In the genomic region with DNA sequence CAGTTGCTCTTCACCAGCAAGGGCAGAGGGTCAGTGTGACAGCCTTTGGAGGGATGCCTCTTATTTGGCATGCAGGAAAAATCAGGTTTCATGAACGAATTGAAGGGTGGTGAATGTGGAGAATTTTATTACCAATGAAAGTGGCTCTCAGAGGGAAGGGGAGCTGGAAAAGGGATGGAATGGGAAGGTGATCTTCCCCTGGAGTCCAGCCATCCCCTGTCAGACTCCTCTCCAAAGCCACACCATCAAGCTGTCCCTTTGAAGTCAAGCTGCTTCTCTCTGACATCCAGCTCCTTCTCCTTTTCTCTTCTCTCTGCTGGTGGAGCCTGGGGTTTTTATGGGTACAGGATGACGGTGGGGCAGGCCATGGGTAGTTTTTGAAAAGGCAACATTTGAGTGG, we compare ENCODE assay signal across 22 cellular contexts. TPM values are rescaled to one million over a fixed set of nuclear protein-coding genes. Genes with fewer than 3 reads are reported as not detected.
DNase-seq lines count a peak whose midpoint lies in the region; ATAC-seq, FAIRE-seq and TF ChIP-seq lines count a peak whose summit lies in the region.
"Had no signal": no experiment of that assay in that cellular context is flagged by ENCODE, and none has a peak within 500 bp of the region (broad histone marks: within the 10 kb centered on the region; RNA-seq: fewer than 3 reads in every experiment).

No MANE protein-coding gene starts in this region.

- H3K4me3 ChIP-seq in K562 (no peak overlapping the region), small intestine (ENCODE audit: low read depth in 1 of 2, low read length in 2 of 2) (no peak overlapping the region)
- H3K4me3 ChIP-seq: BLaER1 treated with 17β-estradiol and CSF1 and Interleukin-3, amounts not matched to agents 10 nM and 100 nM had no signal

- in situ Hi-C loops in K562 (cut with MboI) = no loop called here

- no peaks in the 10 kb centered on the region for H3K79me2 ChIP-seq in K562 (ENCODE audit: control insufficient read depth, insufficient read depth, low read length)

- H3K27ac ChIP-seq in K562 (ENCODE audit: extremely low read depth, low read depth, low read length) (no peak overlapping the region), small intestine (ENCODE audit: low read depth in 1 of 2, low read length in 1 of 2) (no peak overlapping the region)
- H3K27ac ChIP-seq: 22Rv1; BLaER1 treated with 17β-estradiol and CSF1 and Interleukin-3, amounts not matched to agents 10 nM and 100 nM; C4-2B had no signal

- H2AFZ ChIP-seq in K562 (ENCODE audit: low read depth, low read length) = no peak overlapping the region; the same call in 1 of the 2 replicates

- no peaks in the 10 kb centered on the region for H3K4me1 Mint-ChIP-seq in activated naive CD4-positive, alpha-beta T cell treated with anti-CD3 and anti-CD28 coated beads, Interleukin-2, amount 10 ng/mL, durations not matched to agents 7 days and 5 days
- H3K4me1 Mint-ChIP-seq: B cell had no signal

- FAIRE-seq in K562 (lab: Jason Lieb, UNC) = no peak
- no peak for FAIRE-seq in small intestine (lab: Jason Lieb, UNC)
- FAIRE-seq: D721Med, G401.6, GM12891, GM19239 had no signal

- no peaks in the 10 kb centered on the region for H3K9me3 Mint-ChIP-seq in activated naive CD4-positive, alpha-beta T cell treated with anti-CD3 and anti-CD28 coated beads, Interleukin-2, amount 10 ng/mL, durations not matched to agents 7 days and 5 days
- H3K9me3 Mint-ChIP-seq: CD4-positive, alpha-beta T cell; CD8-positive, alpha-beta T cell had no signal

- H3K36me3 ChIP-seq in K562 (ENCODE audit: control insufficient read depth, insufficient read depth, low read length) = no peaks in the 10 kb centered on the region; the same call in 2 of the 3 replicates
- no peaks in the 10 kb centered on the region for H3K36me3 ChIP-seq in small intestine (ENCODE audit: control insufficient read depth in 2 of 2, insufficient read depth in 2 of 2, low read length in 2 of 2)
- H3K36me3 ChIP-seq: BLaER1 treated with 17β-estradiol and CSF1 and Interleukin-3, amounts not matched to agents 10 nM and 100 nM had no signal

- H3K9me3 ChIP-seq in K562 (replicated peaks; ENCODE audit: control insufficient read depth, insufficient read depth, low read depth, low read length) = peaks cover 14% of the 10 kb centered on the region
- H3K9me3 ChIP-seq in small intestine (ENCODE audit: control insufficient read depth, low read depth) = no peaks in the 10 kb centered on the region
- H3K9me3 ChIP-seq: Caco-2 had no signal

- 17% methylated on average over 1 of the region's 2 CpGs for WGBS in K562 (ENCODE audit: insufficient coverage, low coverage, missing lambda C conversion rate)
- WGBS in small intestine, 3 donors = 86 to 89% (median 86%) methylated on average over 2 of the region's 2 CpGs

- no peak overlapping the region for H3K4me2 ChIP-seq in K562 (ENCODE audit: insufficient read depth, low read length)
- H3K4me2 ChIP-seq: BLaER1 treated with 17β-estradiol and CSF1 and Interleukin-3, amounts not matched to agents 10 nM and 100 nM had no signal

- intact Hi-C loops in K562 (cut with micrococcal nuclease) = loop anchor here (10.0 kb wide), 1 partner anchor 85 kb away; no protein-coding TSS in a partner anchor

- no peaks in the 10 kb centered on the region for H3K36me3 Mint-ChIP-seq in activated naive CD4-positive, alpha-beta T cell treated with anti-CD3 and anti-CD28 coated beads, Interleukin-2, amount 10 ng/mL, durations not matched to agents 7 days and 5 days
- H3K36me3 Mint-ChIP-seq: CD8-positive, alpha-beta T cell had no signal

- CTCF ChIA-PET in activated naive CD4-positive, alpha-beta T cell treated with anti-CD3 and anti-CD28 coated beads, Interleukin-2, amount 10 ng/mL, durations not matched to agents 7 days and 5 days (lab: Charles Lee) = interaction anchor here (0.6 kb wide), 1 partner anchor 12 kb away, joined by 3 read pairs; no protein-coding TSS in a partner anchor
- CTCF ChIA-PET in K562 (lab: Yijun Ruan, JAX; ENCODE audit: low intra/inter-chr PET ratio) = no interaction called here

- peaks cover 33% of the 10 kb centered on the region for H3K27me3 Mint-ChIP-seq in activated naive CD4-positive, alpha-beta T cell treated with anti-CD3 and anti-CD28 coated beads, Interleukin-2, amount 10 ng/mL, durations not matched to agents 7 days and 5 days

- TF ChIP-seq RAD21 in K562 (CRISPR knock-in tag; conservative IDR thresholded peaks at IDR 0.05 in 1 of 2, IDR thresholded peaks at IDR 0.05 in 1 of 2) = no peak

- no peaks in the 10 kb centered on the region for H3K9me1 ChIP-seq in K562 (ENCODE audit: control insufficient read depth, insufficient read depth, low read length)

- BruUV-seq in K562 (replicated peaks; lab: Mats Ljungman, UMichigan) = no TSS peak

- H3K4me3 Mint-ChIP-seq in activated naive CD4-positive, alpha-beta T cell treated with anti-CD3 and anti-CD28 coated beads, Interleukin-2, amount 10 ng/mL, durations not matched to agents 7 days and 5 days = no peak overlapping the region
- H3K4me3 Mint-ChIP-seq: B cell; CD4-positive, alpha-beta T cell; CD8-positive, alpha-beta T cell had no signal

- no peaks in the 10 kb centered on the region for H3K27me3 ChIP-seq in K562 (ENCODE audit: control insufficient read depth in 2 of 2, insufficient read depth in 2 of 2, low read length in 2 of 2)
- H3K27me3 ChIP-seq in small intestine (ENCODE audit: control insufficient read depth in 2 of 2, insufficient read depth in 2 of 2, low read length in 2 of 2) = peaks cover 0 to 2% of the 10 kb centered on the region in 2 donors
- H3K27me3 ChIP-seq: BLaER1 treated with 17β-estradiol and CSF1 and Interleukin-3, amounts not matched to agents 10 nM and 100 nM had no signal

- H3K9ac ChIP-seq in K562 (ENCODE audit: insufficient read depth in 1 of 2, low read depth in 2 of 2, low read length in 2 of 2) = no peak overlapping the region
- H3K9ac ChIP-seq: BLaER1 treated with 17β-estradiol and CSF1 and Interleukin-3, amounts not matched to agents 10 nM and 100 nM had no signal

- H3K4me1 ChIP-seq in K562 (replicated peaks in 1 of 2; ENCODE audit: control insufficient read depth in 2 of 2, insufficient read depth in 2 of 2, low read length in 2 of 2) = peaks cover 11 to 42% of the 10 kb centered on the region in 2 experiments; a peak in 4 of 5 replicates
- H3K4me1 ChIP-seq in small intestine (ENCODE audit: control insufficient read depth in 2 of 2, insufficient read depth in 1 of 2, low read depth in 1 of 2, low read length in 1 of 2) = peaks cover 0 to 4% of the 10 kb centered on the region in 2 donors

- no peak for TF ChIP-seq CTCF in K562 (IDR thresholded peaks at IDR 0.05 in 2 of 3, conservative IDR thresholded peaks at IDR 0.05 in 1 of 3; ENCODE audit: insufficient read depth in 2 of 3, low read depth in 1 of 3, low read length in 3 of 3)

- TF ChIP-seq POLR2A in K562 (conservative IDR thresholded peaks at IDR 0.05) = no peak

- POLR2A ChIA-PET in K562 (lab: Yijun Ruan, JAX) = no interaction called here

- H4K20me1 ChIP-seq in K562 (replicated peaks; ENCODE audit: control insufficient read depth, insufficient read depth, low read length) = no peaks in the 10 kb centered on the region
- H4K20me1 ChIP-seq: BLaER1 treated with 17β-estradiol and CSF1 and Interleukin-3, amounts not matched to agents 10 nM and 100 nM had no signal

- H3K27ac Mint-ChIP-seq in activated naive CD4-positive, alpha-beta T cell treated with anti-CD3 and anti-CD28 coated beads, Interleukin-2, amount 10 ng/mL, durations not matched to agents 7 days and 5 days = peak overlapping the region; percentile 55
- H3K27ac Mint-ChIP-seq: B cell; CD4-positive, alpha-beta T cell; CD8-positive, alpha-beta T cell had no signal

- no peak for TF ChIP-seq EP300 in K562 (IDR thresholded peaks at IDR 0.05; ENCODE audit: low read length)

- no peak for DNase-seq in activated naive CD4-positive, alpha-beta T cell treated with anti-CD3 and anti-CD28 coated beads, Interleukin-2, amount 10 ng/mL, durations not matched to agents 7 days and 5 days
- DNase-seq in activated naive CD4-positive, alpha-beta T cell treated with Interleukin-2 at 50 U/mL for 16 hours = no peak
- DNase-seq in K562 (ENCODE audit: extremely low read depth in 1 of 4, low spot score in 3 of 4) (peak in 1 of 4 experiments; percentile 44), AG08396 (ENCODE audit: low spot score) (no peak), small intestine (no peak)
- DNase-seq: ACHN; AML-193; Caco-2; Calu3; CD4-positive, alpha-beta T cell; CD8-positive, alpha-beta T cell; DMS79 treated with DMSO at 0.1 percent for 48 hours; GF-D8 had no signal

- ATAC-seq in K562 = no peak
- ATAC-seq: CD8-positive, alpha-beta T cell had no signal

RNA-seq across cellular contexts. Expression of a gene that starts 17.1 kb away (rescaled TPM):
- total RNA-seq in K562 (2011; cell fraction: chromatin; rRNA removed; ENCODE audit: low replicate concordance) = 1.6 and 2.1 TPM in 2 replicates
- 1.2 and 3.7 TPM in 2 replicates for total RNA-seq in K562 (2011; cell fraction: nucleolus; rRNA removed)
- 3.2 and 4.2 TPM in 2 replicates for total RNA-seq in K562 (2011; cell fraction: nucleoplasm; rRNA removed)
- total RNA-seq in K562 (2014; rRNA removed) (1.8 and 2.8 TPM in 2 replicates), K562 (2014; rRNA removed; fragmentation: Illumina TruSeq; extraction: Trizol) (3.9 and 6.8 TPM in 2 replicates), K562 (2015; rRNA removed; fragmentation: Illumina TruSeq; extraction: Trizol) (2.6 and 3.3 TPM in 2 replicates), K562 (2021) (6.1 and 8.6 TPM in 2 replicates)
- polyA plus RNA-seq in K562 (2011; rRNA removed) (2.8 and 2.9 TPM in 2 replicates), K562 (2014; fragmentation: Illumina TruSeq; extraction: Trizol) (4.7 and 4.9 TPM in 2 replicates), K562 (2014; fragmentation: Nextera tagmentation; extraction: Ambion mirVana) (10 to 100 TPM; 14.9 to 16.2 TPM), K562 (2014; rRNA removed) (2.2 and 2.8 TPM in 2 replicates), small intestine (1 to 10 TPM; 1.1 to 3.1 (median 1.4) TPM)
- 1.3 and 2.0 TPM in 2 replicates for polyA plus RNA-seq in K562 (2011; cell fraction: cytosol; rRNA removed)
- 0.94 and 1.3 TPM in 2 replicates for polyA plus RNA-seq in K562 (2011; cell fraction: nucleus; rRNA removed)
- polyA plus RNA-seq in K562 (2012) = 3.3 and 4.6 TPM in 2 replicates
- 1.6 and 2.0 TPM in 2 replicates for polyA minus RNA-seq in K562 (2011; rRNA and poly(A)+ RNA removed)
- 1.4 and 12.8 TPM in 2 replicates for polyA minus RNA-seq in K562 (2011; cell fraction: cytosol; rRNA and poly(A)+ RNA removed)
- 1.5 and 4.4 TPM in 2 replicates for polyA minus RNA-seq in K562 (2011; cell fraction: nucleus; rRNA and poly(A)+ RNA removed)

RNA-seq across cellular contexts. Expression of a gene that starts 27.3 kb away (rescaled TPM):
- total RNA-seq in K562 (2011; cell fraction: chromatin; rRNA removed; ENCODE audit: low replicate concordance) = 10.7 and 22.5 TPM in 2 replicates
- total RNA-seq in K562 (2011; cell fraction: nucleolus; rRNA removed) = 7.2 and 9.1 TPM in 2 replicates
- 20.7 and 39.0 TPM in 2 replicates for total RNA-seq in K562 (2011; cell fraction: nucleoplasm; rRNA removed)
- total RNA-seq in K562 (2014; rRNA removed) (7.6 and 10.3 TPM in 2 replicates), K562 (2014; rRNA removed; fragmentation: Illumina TruSeq; extraction: Trizol) (19.8 and 23.6 TPM in 2 replicates), K562 (2015; rRNA removed; fragmentation: Illumina TruSeq; extraction: Trizol) (6.8 and 7.5 TPM in 2 replicates), K562 (2021) (13.9 and 16.5 TPM in 2 replicates)
- polyA plus RNA-seq in K562 (2011; rRNA removed) (9.6 and 16.6 TPM in 2 replicates), K562 (2014; fragmentation: Illumina TruSeq; extraction: Trizol) (8.4 and 10.9 TPM in 2 replicates), K562 (2014; fragmentation: Nextera tagmentation; extraction: Ambion mirVana) (1 to 10 TPM; 3.5 to 5.0 TPM), K562 (2014; rRNA removed) (6.5 and 6.6 TPM in 2 replicates), small intestine (1 to 10 TPM; 1.9 to 5.1 (median 2.7) TPM)
- 2.2 and 4.5 TPM in 2 replicates for polyA plus RNA-seq in K562 (2011; cell fraction: cytosol; rRNA removed)
- polyA plus RNA-seq in K562 (2011; cell fraction: nucleus; rRNA removed) = 2.3 and 2.7 TPM in 2 replicates
- polyA plus RNA-seq in K562 (2012) = 5.0 and 5.7 TPM in 2 replicates
- polyA minus RNA-seq in K562 (2011; rRNA and poly(A)+ RNA removed) = 26.5 and 41.8 TPM in 2 replicates
- 8.3 and 10.7 TPM in 2 replicates for polyA minus RNA-seq in K562 (2011; cell fraction: cytosol; rRNA and poly(A)+ RNA removed)
- 3.1 and 4.1 TPM in 2 replicates for polyA minus RNA-seq in K562 (2011; cell fraction: nucleus; rRNA and poly(A)+ RNA removed)
- total RNA-seq: A673 had no signal
